19 cellular contexts compared by ENCODE assay signal in the genomic region with DNA sequence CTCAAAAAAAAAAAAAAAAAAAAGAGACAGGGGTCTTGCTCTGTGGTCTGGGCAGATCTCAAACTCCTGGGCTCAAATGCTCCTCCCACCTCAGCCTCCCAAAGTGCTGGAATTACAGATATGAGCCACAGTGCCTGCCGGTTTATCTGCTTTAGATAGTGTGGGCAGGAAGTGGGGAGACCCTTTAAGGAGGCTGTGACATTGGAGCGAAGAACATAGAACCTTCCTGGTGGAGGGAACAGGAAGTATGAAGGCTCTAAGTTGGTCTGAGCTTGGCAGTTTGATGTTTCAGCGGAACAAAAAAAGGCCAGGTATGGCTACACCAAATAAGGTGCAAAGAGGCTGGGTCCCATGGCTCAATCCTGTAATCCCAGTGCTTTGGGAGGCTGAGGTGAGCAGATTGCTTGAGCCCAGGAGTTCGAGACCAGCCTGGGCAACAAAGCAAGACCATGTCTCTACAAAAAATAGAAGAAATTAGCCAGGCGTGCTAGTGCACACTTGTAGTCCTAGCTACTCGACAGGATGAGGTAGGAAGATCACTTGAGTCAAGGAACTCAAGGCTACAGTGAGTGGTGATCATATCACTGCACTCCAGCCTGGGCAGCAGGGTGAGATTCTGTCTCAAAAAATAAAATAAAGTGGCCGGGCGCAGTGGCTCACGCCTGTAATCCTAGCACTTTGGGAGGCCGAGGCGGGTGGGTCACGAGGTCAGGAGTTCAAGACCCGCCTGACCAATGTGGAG. TPM values are rescaled to one million over a fixed set of nuclear protein-coding genes. Genes with fewer than 3 reads are reported as not detected.
A peak's percentile ranks its signal among the peaks of the same experiment; 100 is the strongest.
DNase-seq lines count a peak whose midpoint lies in the region; ATAC-seq, FAIRE-seq and TF ChIP-seq lines count a peak whose summit lies in the region.
"Had no signal": no experiment of that assay in that cellular context is flagged by ENCODE, and none has a peak within 500 bp of the region (broad histone marks: within the 10 kb centered on the region; RNA-seq: fewer than 3 reads in every experiment).

No MANE protein-coding gene starts in this region.

- H3K4me1 ChIP-seq in Loucy (ENCODE audit: insufficient read depth, low read length, poor library complexity, severe bottlenecking) (peaks cover 12% of the 10 kb centered on the region), H1 (replicated peaks in 1 of 4; ENCODE audit: control insufficient read depth in 3 of 4, insufficient read depth in 4 of 4, low read length in 3 of 4) (peaks cover 10 to 23% (median 20%) of the 10 kb centered on the region in 4 experiments), left lung (peaks cover 13 to 29% of the 10 kb centered on the region in 2 donors)

- H3K4me2 ChIP-seq in Loucy (ENCODE audit: low read depth, low read length, poor library complexity, severe bottlenecking) (peak overlapping the region; percentile 16), H1 (ENCODE audit: insufficient read depth in 1 of 2, low read depth in 2 of 2, low read length in 2 of 2) (peak overlapping the region in 1 of 2 experiments; percentile 82; a peak in 3 of 4 replicates)

- peak overlapping the region; percentile 65 for H4K91ac ChIP-seq in H1 (replicated peaks; ENCODE audit: insufficient read length, low read length)

- no peaks in the 10 kb centered on the region for H3K27me3 Mint-ChIP-seq in activated CD4-positive, alpha-beta T cell treated with anti-CD3 and anti-CD28 coated beads, Interleukin-2, amount 10 ng/mL, durations not matched to agents 7 days and 5 days
- H3K27me3 Mint-ChIP-seq in progenitor cell of endocrine pancreas, result no peaks in the 10 kb centered on the region

- H3K27ac ChIP-seq in H1 (ENCODE audit: low read depth, low read length), result peak overlapping the region; percentile 3; the same call in 1 of the 2 replicates
- no peak overlapping the region for H3K27ac ChIP-seq in left lung
- H3K27ac ChIP-seq: 22Rv1, brain microvascular endothelial cell, psoas muscle, transverse colon had no signal

- 0 out of 2 replicates have a peak overlapping the region, but pooled peaks have one; percentile 24 for H3K18ac ChIP-seq in H1 (ENCODE audit: extremely low read depth, low read length)

- peak overlapping the region; percentile 36 for H4K5ac ChIP-seq in H1 (ENCODE audit: insufficient read length, low read depth, low read length)

- no peaks in the 10 kb centered on the region for H3K27me3 ChIP-seq in Loucy (ENCODE audit: insufficient read depth, low read length, poor library complexity, severe bottlenecking)
- no peaks in the 10 kb centered on the region for H3K27me3 ChIP-seq in H1 (replicated peaks in 1 of 4; ENCODE audit: control insufficient read depth in 3 of 4, extremely low read depth in 1 of 4, insufficient read depth in 3 of 4, low read length in 3 of 4)
- no peaks in the 10 kb centered on the region for H3K27me3 ChIP-seq in left lung
- H3K27me3 ChIP-seq: brain microvascular endothelial cell, transverse colon had no signal

- TF ChIP-seq RAD21 in H1 (IDR thresholded peaks at IDR 0.05 in 1 of 2, conservative IDR thresholded peaks at IDR 0.05 in 1 of 2; ENCODE audit: low read depth in 2 of 2, low read length in 2 of 2), result no peak

- peak overlapping the region; percentile 38 for H3K4ac ChIP-seq in H1 (replicated peaks; ENCODE audit: insufficient read length, low read depth, low read length)

- no peak for ATAC-seq in left lung
- ATAC-seq: psoas muscle had no signal

- H3K9me3 Mint-ChIP-seq in activated CD4-positive, alpha-beta T cell treated with anti-CD3 and anti-CD28 coated beads, Interleukin-2, amount 10 ng/mL, durations not matched to agents 7 days and 5 days, result no peaks in the 10 kb centered on the region
- no peaks in the 10 kb centered on the region for H3K9me3 Mint-ChIP-seq in progenitor cell of endocrine pancreas (ENCODE audit: low read depth)
- H3K9me3 Mint-ChIP-seq: T-helper 1 cell treated with Interleukin-12 subunit alpha and Interleukin-12 subunit beta and Interleukin-4 antibody, amounts not matched to agents 30 μg/mL and 1 μg/mL, for 36 hours had no signal

- H3K36me3 ChIP-seq in Loucy (ENCODE audit: insufficient read depth, low read length) (no peaks in the 10 kb centered on the region), H1 (ENCODE audit: control insufficient read depth in 2 of 4, insufficient read depth in 4 of 4, low read length in 3 of 4) (peaks cover 0 to 25% (median 2%) of the 10 kb centered on the region in 4 experiments; a peak in 5 of 8 replicates), left lung (no peaks in the 10 kb centered on the region)
- H3K36me3 ChIP-seq: brain microvascular endothelial cell, transverse colon had no signal

- H3K36me3 Mint-ChIP-seq in activated CD4-positive, alpha-beta T cell treated with anti-CD3 and anti-CD28 coated beads, Interleukin-2, amount 10 ng/mL, durations not matched to agents 7 days and 5 days (ENCODE audit: low read depth), result no peaks in the 10 kb centered on the region
- no peaks in the 10 kb centered on the region for H3K36me3 Mint-ChIP-seq in progenitor cell of endocrine pancreas (ENCODE audit: insufficient read depth)

- TF ChIP-seq POLR2A in H1 (IDR thresholded peaks at IDR 0.05; ENCODE audit: control extremely low read depth in 1 of 2, low read depth in 2 of 2, low read length in 2 of 2), result no peak

- H3K14ac ChIP-seq in H1 (ENCODE audit: insufficient read length), result no peak overlapping the region

- H3K27ac Mint-ChIP-seq in activated CD4-positive, alpha-beta T cell treated with anti-CD3 and anti-CD28 coated beads, Interleukin-2, amount 10 ng/mL, durations not matched to agents 7 days and 5 days, result peak overlapping the region; percentile 5
- peak overlapping the region; percentile 62 for H3K27ac Mint-ChIP-seq in progenitor cell of endocrine pancreas
- H3K27ac Mint-ChIP-seq: T-helper 1 cell treated with Interleukin-12 subunit alpha and Interleukin-12 subunit beta and Interleukin-4 antibody, amounts not matched to agents 30 μg/mL and 1 μg/mL, for 36 hours had no signal

- 0 out of 2 replicates have a peak overlapping the region, but pooled peaks have one; percentile 15 for H4K8ac ChIP-seq in H1 (ENCODE audit: extremely low read depth, insufficient read depth, low read length)

- H2BK20ac ChIP-seq in H1 (ENCODE audit: low read length), result no peak overlapping the region

- DNase-seq in activated CD4-positive, alpha-beta T cell treated with anti-CD3 and anti-CD28 coated beads, Interleukin-2, amount 10 ng/mL, durations not matched to agents 7 days and 5 days, result no peak
- no peak for DNase-seq in activated CD4-positive, alpha-beta T cell treated with anti-CD3 and anti-CD28 coated beads, Interleukin-2, amount 50 U/mL, for 48 hours
- DNase-seq in H1 (ENCODE audit: low read depth in 1 of 2, low spot score in 2 of 2) (no peak), progenitor cell of endocrine pancreas (ENCODE audit: low spot score, unreplicated experiment) (no peak), SW 1271 (lab: John Stamatoyannopoulos, UW) (no peak), left lung (no peak)
- DNase-seq in effector CD4-positive, alpha-beta T cell, result no peak
- DNase-seq: activated CD4-positive, CD25-positive, alpha-beta regulatory T cell treated with anti-CD3 and anti-CD28 coated beads, Interleukin-2, amount 50 U/mL, for 72 hours; activated gamma-delta T cell treated with Interleukin-2 at 50 U/mL for 16 hours; brain microvascular endothelial cell; C1 segment of cervical spinal cord; H7; NCI-H1417 treated with DMSO at 0.1 percent for 48 hours; NK-92 treated with Interleukin-12 subunit alpha and Interleukin-12 subunit beta, amount 100 ng/mL, for 24 hours; transverse colon had no signal

- H3K9me3 ChIP-seq in Loucy (ENCODE audit: insufficient read depth, low read depth, low read length) (no peaks in the 10 kb centered on the region), H1 (ENCODE audit: insufficient read depth in 2 of 2, low read depth in 1 of 2, low read length in 1 of 2) (no peaks in the 10 kb centered on the region), left lung (no peaks in the 10 kb centered on the region)
- H3K9me3 ChIP-seq: psoas muscle, transverse colon had no signal

- FAIRE-seq in H1 (lab: Jason Lieb, UNC), result no peak

- H3K23me2 ChIP-seq in H1 (ENCODE audit: low read depth, low read length), result peaks cover 11% of the 10 kb centered on the region

- intact Hi-C loops in left lung (cut with DNase I), result no loop called here

- H3F3A ChIP-seq in Loucy (ENCODE audit: low read depth), result no peaks in the 10 kb centered on the region

- no peaks in the 10 kb centered on the region for H3K79me2 ChIP-seq in Loucy (ENCODE audit: insufficient read depth, low read length)
- peaks cover 49 to 85% of the 10 kb centered on the region in 2 experiments for H3K79me2 ChIP-seq in H1 (ENCODE audit: control insufficient read depth in 1 of 2, insufficient read depth in 2 of 2, low read length in 2 of 2)

- no peak overlapping the region for H3K23ac ChIP-seq in H1 (ENCODE audit: insufficient read length)

- 96% methylated on average over 13 of the region's 13 CpGs; no CpG with 5 or more reads in 1 of the 2 experiments for WGBS in H1 (ENCODE audit: extremely low coverage in 1 of 2, insufficient coverage in 1 of 2, insufficient read length in 1 of 2, insufficient replicate concordance in 2 of 2, low coverage in 1 of 2, low lambda C conversion rate in 2 of 2, missing lambda C conversion rate in 1 of 2), 2 experiments

- peaks cover 7% of the 10 kb centered on the region; the same call in 1 of the 2 replicates for H3K79me1 ChIP-seq in H1 (ENCODE audit: low read depth, low read length)

- no peak overlapping the region for H3K4me3 Mint-ChIP-seq in activated CD4-positive, alpha-beta T cell treated with anti-CD3 and anti-CD28 coated beads, Interleukin-2, amount 10 ng/mL, durations not matched to agents 7 days and 5 days
- H3K4me3 Mint-ChIP-seq in progenitor cell of endocrine pancreas (ENCODE audit: low read depth), result no peak overlapping the region
- H3K4me3 Mint-ChIP-seq: T-helper 1 cell treated with Interleukin-12 subunit alpha and Interleukin-12 subunit beta and Interleukin-4 antibody, amounts not matched to agents 30 μg/mL and 1 μg/mL, for 36 hours had no signal

- H4K20me1 ChIP-seq in Loucy (ENCODE audit: insufficient read depth, low read length, poor library complexity, severe bottlenecking) (no peaks in the 10 kb centered on the region), H1 (replicated peaks in 1 of 2; ENCODE audit: control insufficient read depth in 1 of 2, insufficient read depth in 2 of 2, low read length in 2 of 2) (peaks cover 0 to 2% of the 10 kb centered on the region in 2 experiments)

- no peaks in the 10 kb centered on the region for H3K9me2 ChIP-seq in Loucy (replicated peaks; ENCODE audit: low read depth, low read length)

- no peak overlapping the region for H2BK120ac ChIP-seq in H1 (replicated peaks; ENCODE audit: low read depth, low read length)

- no peak for TF ChIP-seq CTCF in Loucy (conservative IDR thresholded peaks at IDR 0.05; ENCODE audit: low read length)
- TF ChIP-seq CTCF in H1 (IDR thresholded peaks at IDR 0.05; ENCODE audit: control extremely low read depth in 1 of 3, insufficient read depth in 1 of 3, low read depth in 1 of 3, low read length in 3 of 3), result no peak
- no peak for TF ChIP-seq CTCF in progenitor cell of endocrine pancreas (IDR thresholded peaks at IDR 0.05; ENCODE audit: unreplicated experiment)
- no peak for TF ChIP-seq CTCF in left lung (IDR thresholded peaks at IDR 0.05)

- POLR2A ChIA-PET in activated CD4-positive, alpha-beta T cell treated with anti-CD3 and anti-CD28 coated beads, Interleukin-2, amount 10 ng/mL, durations not matched to agents 7 days and 5 days (lab: Charles Lee), result no interaction called here
- POLR2A ChIA-PET in H1 (lab: Charles Lee; ENCODE audit: partially characterized antibody), result interaction anchor here (1.2 to 42.1 kb wide), 4 partner anchors 11 to 48 kb away, joined by 5 to 1191 read pairs (median 214); a partner anchor contains a TSS

- CTCF ChIA-PET in activated CD4-positive, alpha-beta T cell treated with anti-CD3 and anti-CD28 coated beads, Interleukin-2, amount 10 ng/mL, durations not matched to agents 7 days and 5 days (lab: Charles Lee), result interaction anchor here (0.6 to 2.1 kb wide), 3 partner anchors 17 to 19 kb away, joined by 3 to 8 read pairs (median 4); no protein-coding TSS in a partner anchor
- CTCF ChIA-PET in H1 (lab: Charles Lee; ENCODE audit: partially characterized antibody), result interaction anchor here (1.9 to 8.4 kb wide), 2 partner anchors 17 to 91 kb away, joined by 7 to 86 read pairs; no protein-coding TSS in a partner anchor

- peak overlapping the region; percentile 84 for H2AFZ ChIP-seq in Loucy (ENCODE audit: low read length)
- no peak overlapping the region for H2AFZ ChIP-seq in H1 (ENCODE audit: low read length)

- no peak overlapping the region for H3K56ac ChIP-seq in H1 (replicated peaks; ENCODE audit: insufficient read length, low read depth, low read length)

- 0 out of 2 replicates have a peak overlapping the region, but pooled peaks have one; percentile 32 for H2AK5ac ChIP-seq in H1 (ENCODE audit: low read depth, low read length)

- peak overlapping the region; percentile 40 for H2BK5ac ChIP-seq in H1 (ENCODE audit: low read depth, low read length)

- H3K4me3 ChIP-seq in Loucy (ENCODE audit: low read length, poor library complexity, severe bottlenecking) (no peak overlapping the region), H1 (ENCODE audit: extremely low read depth in 1 of 4, insufficient read depth in 2 of 4, low read depth in 3 of 4, low read length in 4 of 4) (no peak overlapping the region), left lung (no peak overlapping the region)
- H3K4me3 ChIP-seq: psoas muscle, transverse colon had no signal

- TF ChIP-seq EP300 in H1 (IDR thresholded peaks at IDR 0.05; ENCODE audit: borderline replicate concordance in 1 of 2, low read depth in 2 of 2, low read length in 2 of 2), result no peak

- H3K9ac ChIP-seq in Loucy (ENCODE audit: low read depth, low read length, poor library complexity, severe bottlenecking) (no peak overlapping the region), H1 (replicated peaks in 1 of 4; ENCODE audit: extremely low read depth in 1 of 4, low read depth in 3 of 4, low read length in 3 of 4) (no peak overlapping the region)

- H3K4me1 Mint-ChIP-seq in activated CD4-positive, alpha-beta T cell treated with anti-CD3 and anti-CD28 coated beads, Interleukin-2, amount 10 ng/mL, durations not matched to agents 7 days and 5 days, result peaks cover 20% of the 10 kb centered on the region
- H3K4me1 Mint-ChIP-seq in progenitor cell of endocrine pancreas (ENCODE audit: low read depth), result peaks cover 25% of the 10 kb centered on the region

- H2BK12ac ChIP-seq in H1 (ENCODE audit: low read depth, low read length), result peak overlapping the region; percentile 75; the same call in 1 of the 2 replicates

- no peak overlapping the region for H2BK15ac ChIP-seq in H1 (ENCODE audit: low read length)

RNA-seq across cellular contexts. Expression of a gene that starts 8.7 kb away (rescaled TPM):
- total RNA-seq in activated CD4-positive, alpha-beta T cell treated with anti-CD3 and anti-CD28 coated beads, Interleukin-2, amount 10 ng/mL, durations not matched to agents 7 days and 5 days, result 10 to 100 TPM; 44.6 to 55.6 TPM
- 163 TPM in 2 replicates for total RNA-seq in H1 (2021; fragmentation: NEBNext Ultra II Directional; extraction: Animal tissue kit (Norgen Biotek cat#: 25700))
- 50.5 and 58.5 TPM in 2 replicates for polyA plus RNA-seq in H1 (2011; rRNA removed)
- polyA plus RNA-seq in H1 (2011; cell fraction: cytosol; rRNA removed), result 66.1 TPM
- 123 TPM for polyA plus RNA-seq in H1 (2011; cell fraction: nucleus; rRNA removed)
- polyA plus RNA-seq in H1 (2012, experiment 1 of 2), result 71.7 to 113 TPM (median 77.5 TPM) in 4 replicates
- polyA plus RNA-seq in H1 (2012, experiment 2 of 2), result 9.8 TPM
- polyA plus RNA-seq in H1 (2013, experiment 1 of 2), result 70.7 TPM
- 69.6 TPM for polyA plus RNA-seq in H1 (2013, experiment 2 of 2)
- polyA minus RNA-seq in H1 (2011; rRNA and poly(A)+ RNA removed), result 67.9 and 102 TPM in 2 replicates
- polyA minus RNA-seq in H1 (2011; cell fraction: cytosol; rRNA and poly(A)+ RNA removed), result 53.2 TPM
- polyA minus RNA-seq in H1 (2011; cell fraction: nucleus; rRNA and poly(A)+ RNA removed), result 91.2 TPM
- total RNA-seq in progenitor cell of endocrine pancreas (100 and 102 TPM in 2 replicates), left lung (10 to 100 TPM; 38.9 to 39.8 TPM)
